18 cellular contexts compared by ENCODE assay signal in genomic region chr11:873723-874122, GRCh38. TPM values are rescaled to one million over a fixed set of nuclear protein-coding genes. Genes with fewer than 3 reads are reported as not detected.
DNase-seq lines count a peak whose midpoint lies in the region; ATAC-seq and TF ChIP-seq lines count a peak whose summit lies in the region.
"Had no signal": no experiment of that assay in that cellular context is flagged by ENCODE, and none has a peak within 500 bp of the region (broad histone marks: within the 10 kb centered on the region; RNA-seq: fewer than 3 reads in every experiment).

No MANE protein-coding gene starts in this region.

- H4K8ac ChIP-seq in IMR-90 (ENCODE audit: low read depth in 2 of 2, low read length in 2 of 2): no peak overlapping the region

- H2AFZ ChIP-seq in IMR-90 (replicated peaks; ENCODE audit: low read length, poor library complexity): no peak overlapping the region
- H2AFZ ChIP-seq: GM23338 had no signal

- POLR2A ChIA-PET in IMR-90 (lab: Charles Lee; ENCODE audit: unreplicated experiment): no interaction called here
- POLR2A ChIA-PET in CD4-positive, alpha-beta memory T cell (lab: Charles Lee; ENCODE audit: partially characterized antibody): no interaction called here

- no peaks in the 10 kb centered on the region for H3K27me3 ChIP-seq in IMR-90 (ENCODE audit: control insufficient read depth, insufficient read depth, low read length)
- no peaks in the 10 kb centered on the region for H3K27me3 ChIP-seq in CD4-positive, alpha-beta memory T cell (ENCODE audit: insufficient read depth, low read length)
- H3K27me3 ChIP-seq: BE2C had no signal

- in situ Hi-C loops in IMR-90 (cut with MboI; ENCODE audit: low sequenced_read_pairs): no loop called here

- H3K4me3 Mint-ChIP-seq in brain (no peak overlapping the region), type B pancreatic cell (no peak overlapping the region), endothelial cell (ENCODE audit: unreplicated experiment) (no peak overlapping the region)
- no peak overlapping the region for H3K4me3 Mint-ChIP-seq in CD4-positive, alpha-beta memory T cell
- H3K4me3 Mint-ChIP-seq: CD8-positive, alpha-beta T cell; GM23338 had no signal

- no peak overlapping the region for H3K27ac ChIP-seq in IMR-90 (ENCODE audit: insufficient read depth, low read length)
- H3K27ac ChIP-seq in CD4-positive, alpha-beta memory T cell (ENCODE audit: low read depth, low read length): no peak overlapping the region
- H3K27ac ChIP-seq: A549, C4-2B, HL-60 had no signal

- H4K5ac ChIP-seq in IMR-90 (ENCODE audit: low read depth, low read length): no peak overlapping the region

- H3K14ac ChIP-seq in IMR-90 (replicated peaks; ENCODE audit: low read depth, low read length): no peak overlapping the region

- no peaks in the 10 kb centered on the region; the same call in 1 of the 2 replicates for H3K4me1 ChIP-seq in IMR-90 (ENCODE audit: control insufficient read depth, insufficient read depth, low read length)
- H3K4me1 ChIP-seq in CD4-positive, alpha-beta memory T cell (ENCODE audit: insufficient read depth, low read length): no peaks in the 10 kb centered on the region
- H3K4me1 ChIP-seq: BE2C had no signal

- WGBS in IMR-90 (ENCODE audit: extremely low coverage in 2 of 2, insufficient read length in 1 of 2), 2 experiments: 33% methylated on average over 1 of the region's 11 CpGs; no CpG with 5 or more reads in 1 of the 2 experiments

- DNase-seq in IMR-90: peak; percentile 11
- peak; percentile 55 for DNase-seq in left kidney (ENCODE audit: low read depth, low spot score)
- no peak for DNase-seq in type B pancreatic cell (ENCODE audit: extremely low spot score, unreplicated experiment)
- no peak for DNase-seq in stimulated activated CD4-positive, alpha-beta T cell treated with anti-CD3 and anti-CD28 coated beads, Interleukin-1b, Interleukin-23, amount 100 ng/mL, for 48 hours
- no peak for DNase-seq in endothelial cell (ENCODE audit: low spot score)
- no peak for DNase-seq in CD4-positive, alpha-beta memory T cell
- DNase-seq: BE2C; CD8-positive, alpha-beta T cell; COR-L47; DMS53; GF-D8; H7 had no signal

- no peak overlapping the region for H3K4ac ChIP-seq in IMR-90 (ENCODE audit: low read depth, low read length)

- dilution Hi-C loops in IMR-90 (cut with HindIII; ENCODE audit: low sequenced_read_pairs, unreplicated experiment): no loop called here

- no peak for TF ChIP-seq CTCF in IMR-90 (conservative IDR thresholded peaks at IDR 0.05; ENCODE audit: low read depth, low read length)
- TF ChIP-seq CTCF in brain (conservative IDR thresholded peaks at IDR 0.05): no peak
- no peak for TF ChIP-seq CTCF in type B pancreatic cell (conservative IDR thresholded peaks at IDR 0.05)
- no peak for TF ChIP-seq CTCF in endothelial cell (IDR thresholded peaks at IDR 0.05; ENCODE audit: unreplicated experiment)

- H2BK120ac ChIP-seq in IMR-90 (ENCODE audit: low read depth, low read length): no peak overlapping the region

- no peaks in the 10 kb centered on the region for H3K9me3 ChIP-seq in IMR-90 (ENCODE audit: control insufficient read depth, insufficient read depth, low read length)
- no peaks in the 10 kb centered on the region for H3K9me3 ChIP-seq in CD4-positive, alpha-beta memory T cell (ENCODE audit: control insufficient read depth in 1 of 2, low read length in 2 of 2)
- H3K9me3 ChIP-seq: A549, BE2C had no signal

- H2AK9ac ChIP-seq in IMR-90 (replicated peaks; ENCODE audit: low read depth, low read length, poor library complexity): no peak overlapping the region

- peaks cover 33% of the 10 kb centered on the region for H3K36me3 Mint-ChIP-seq in brain
- peaks cover 4% of the 10 kb centered on the region for H3K36me3 Mint-ChIP-seq in type B pancreatic cell
- H3K36me3 Mint-ChIP-seq in endothelial cell (ENCODE audit: low read depth, unreplicated experiment): peaks cover 14% of the 10 kb centered on the region
- peaks cover 12 to 18% of the 10 kb centered on the region in 2 donors for H3K36me3 Mint-ChIP-seq in CD4-positive, alpha-beta memory T cell

- H3K4me1 Mint-ChIP-seq in brain: peaks cover 18% of the 10 kb centered on the region
- peaks cover 7% of the 10 kb centered on the region for H3K4me1 Mint-ChIP-seq in type B pancreatic cell (ENCODE audit: unreplicated experiment)
- no peaks in the 10 kb centered on the region for H3K4me1 Mint-ChIP-seq in endothelial cell (ENCODE audit: unreplicated experiment)
- H3K4me1 Mint-ChIP-seq in CD4-positive, alpha-beta memory T cell: peaks cover 0 to 2% (median 0%) of the 10 kb centered on the region in 4 donors

- peaks cover 4% of the 10 kb centered on the region; the same call in 1 of the 2 replicates for H4K20me1 ChIP-seq in IMR-90 (ENCODE audit: insufficient read depth, low read length)

- no peak for TF ChIP-seq RAD21 in IMR-90 (IDR thresholded peaks at IDR 0.05; ENCODE audit: low read length)

- H2AK5ac ChIP-seq in IMR-90 (ENCODE audit: low read depth, low read length): no peak overlapping the region

- H3K27ac Mint-ChIP-seq in brain: peak overlapping the region in 3 of 5 experiments; percentile 44 to 77 (median 73)
- H3K27ac Mint-ChIP-seq in type B pancreatic cell: peak overlapping the region; percentile 56
- no peak overlapping the region for H3K27ac Mint-ChIP-seq in endothelial cell (ENCODE audit: unreplicated experiment)
- H3K27ac Mint-ChIP-seq in CD4-positive, alpha-beta memory T cell: peak overlapping the region in 1 of 7 donors; percentile 60
- H3K27ac Mint-ChIP-seq: CD8-positive, alpha-beta T cell; GM23338 had no signal

- TF ChIP-seq POLR2A in IMR-90 (IDR thresholded peaks at IDR 0.05; ENCODE audit: low read depth, low read length): no peak

- H3K56ac ChIP-seq in IMR-90 (ENCODE audit: extremely low read depth, insufficient read depth, low read length): no peak overlapping the region

- no peaks in the 10 kb centered on the region for H3K79me1 ChIP-seq in IMR-90 (ENCODE audit: low read depth in 1 of 2, low read length in 2 of 2)

- H4K91ac ChIP-seq in IMR-90 (ENCODE audit: insufficient read depth, low read depth, low read length): no peak overlapping the region

- CTCF ChIA-PET in IMR-90 (lab: Yijun Ruan, JAX): no interaction called here
- CTCF ChIA-PET in CD4-positive, alpha-beta memory T cell (lab: Charles Lee; ENCODE audit: partially characterized antibody): no interaction called here

- H3K18ac ChIP-seq in IMR-90 (ENCODE audit: low read depth, low read length): no peak overlapping the region

- no peak overlapping the region for H3K4me3 ChIP-seq in IMR-90 (ENCODE audit: insufficient read depth, low read depth, low read length)
- no peak overlapping the region for H3K4me3 ChIP-seq in CD4-positive, alpha-beta memory T cell (ENCODE audit: low read length in 2 of 2)
- H3K4me3 ChIP-seq: A549, GM23338, K562 had no signal

- no peak overlapping the region for H3K23ac ChIP-seq in IMR-90 (ENCODE audit: low read depth, low read length)

- BruUV-seq in IMR-90 (replicated peaks; lab: Mats Ljungman, UMichigan): no TSS peak

- no peaks in the 10 kb centered on the region for H3K9me3 Mint-ChIP-seq in brain
- no peaks in the 10 kb centered on the region for H3K9me3 Mint-ChIP-seq in type B pancreatic cell
- H3K9me3 Mint-ChIP-seq in endothelial cell (ENCODE audit: unreplicated experiment): no peaks in the 10 kb centered on the region
- no peaks in the 10 kb centered on the region for H3K9me3 Mint-ChIP-seq in CD4-positive, alpha-beta memory T cell
- H3K9me3 Mint-ChIP-seq: CD8-positive, alpha-beta T cell; GM23338 had no signal

- H2BK20ac ChIP-seq in IMR-90 (ENCODE audit: low read depth, low read length): no peak overlapping the region

- no peak overlapping the region for H3K9ac ChIP-seq in IMR-90 (ENCODE audit: low read depth, low read length)

- intact Hi-C loops in IMR-90 (cut with micrococcal nuclease): no loop called here
- intact Hi-C loops in CD4-positive, alpha-beta memory T cell (cut with micrococcal nuclease): no loop called here

- ATAC-seq in IMR-90 (ENCODE audit: low read depth): no peak
- ATAC-seq: A549; CD8-positive, alpha-beta T cell; GM23338; K562 had no signal

- H2BK15ac ChIP-seq in IMR-90 (ENCODE audit: low read depth, low read length): no peak overlapping the region

- H3K27me3 Mint-ChIP-seq in brain (no peaks in the 10 kb centered on the region), type B pancreatic cell (no peaks in the 10 kb centered on the region), endothelial cell (ENCODE audit: unreplicated experiment) (peaks cover 4% of the 10 kb centered on the region)
- H3K27me3 Mint-ChIP-seq in CD4-positive, alpha-beta memory T cell: no peaks in the 10 kb centered on the region

- H2BK5ac ChIP-seq in IMR-90 (ENCODE audit: low read depth, low read length, poor library complexity, severe bottlenecking): no peak overlapping the region

- peaks cover 4% of the 10 kb centered on the region; the same call in 1 of the 2 replicates for H3K36me3 ChIP-seq in IMR-90 (ENCODE audit: control insufficient read depth, insufficient read depth, low read length)
- no peaks in the 10 kb centered on the region for H3K36me3 ChIP-seq in CD4-positive, alpha-beta memory T cell (ENCODE audit: insufficient read depth, low read length)
- H3K36me3 ChIP-seq: BE2C had no signal

- peaks cover 2% of the 10 kb centered on the region for H3K9me1 ChIP-seq in IMR-90 (ENCODE audit: insufficient read depth, low read length)

- H3K4me2 ChIP-seq in IMR-90 (ENCODE audit: low read depth, low read length): no peak overlapping the region
- H3K4me2 ChIP-seq: A549, GM23338 had no signal

RNA-seq across cellular contexts. Expression of gene TSPAN4, which starts 31.1 kb away (rescaled TPM):
- total RNA-seq in IMR-90 (2012; rRNA removed) (143 and 161 TPM in 2 replicates), type B pancreatic cell (ENCODE audit: low replicate concordance) (12.8 and 43.2 TPM in 2 replicates), endothelial cell (ENCODE audit: unreplicated experiment) (26.4 TPM)
- polyA plus RNA-seq in IMR-90 (2012; rRNA removed) (293 and 327 TPM in 2 replicates), brain (ENCODE audit: insufficient read depth, low read depth, low replicate concordance) (23.3 TPM)
- polyA plus RNA-seq in IMR-90 (2012; cell fraction: cytosol; rRNA removed): 286 and 483 TPM in 2 replicates
- 295 and 963 TPM in 2 replicates for polyA plus RNA-seq in IMR-90 (2012; cell fraction: nucleus; rRNA removed; ENCODE audit: low replicate concordance)
- total RNA-seq in CD4-positive, alpha-beta memory T cell: 1 to 10 TPM; 5.3 to 5.8 TPM
- polyA plus RNA-seq in CD4-positive, alpha-beta memory T cell: 1 to 10 TPM; 1.8 to 3.5 TPM

RNA-seq across cellular contexts. Expression of gene POLR2L, which starts 31.4 kb away (rescaled TPM):
- 44.4 and 123 TPM in 2 replicates for total RNA-seq in IMR-90 (2012; rRNA removed)
- 416 and 907 TPM in 2 replicates for polyA plus RNA-seq in IMR-90 (2012; rRNA removed)
- polyA plus RNA-seq in IMR-90 (2012; cell fraction: cytosol; rRNA removed): 193 and 430 TPM in 2 replicates
- 27.7 and 112 TPM in 2 replicates for polyA plus RNA-seq in IMR-90 (2012; cell fraction: nucleus; rRNA removed; ENCODE audit: low replicate concordance)
- 104 TPM for polyA plus RNA-seq in brain (ENCODE audit: insufficient read depth, low read depth, low replicate concordance)
- 106 and 134 TPM in 2 replicates for total RNA-seq in type B pancreatic cell (ENCODE audit: low replicate concordance)
- total RNA-seq in endothelial cell (ENCODE audit: unreplicated experiment): 76.7 TPM
- total RNA-seq in CD4-positive, alpha-beta memory T cell: 10 to 100 TPM; 55.8 to 56.2 TPM
- polyA plus RNA-seq in CD4-positive, alpha-beta memory T cell: 100 to 1,000 TPM in 1 of 2 donors, 10 to 100 TPM in 1; 83.7 to 108 TPM

RNA-seq across cellular contexts. Expression of gene CHID1, which starts 36.9 kb away (rescaled TPM):
- total RNA-seq in IMR-90 (2012; rRNA removed): 30.3 and 34.2 TPM in 2 replicates
- 121 and 140 TPM in 2 replicates for polyA plus RNA-seq in IMR-90 (2012; rRNA removed)
- 278 and 288 TPM in 2 replicates for polyA plus RNA-seq in IMR-90 (2012; cell fraction: cytosol; rRNA removed)
- polyA plus RNA-seq in IMR-90 (2012; cell fraction: nucleus; rRNA removed; ENCODE audit: low replicate concordance): 60.7 and 79.7 TPM in 2 replicates
- polyA plus RNA-seq in brain (ENCODE audit: insufficient read depth, low read depth, low replicate concordance): 74.6 TPM
- total RNA-seq in type B pancreatic cell (ENCODE audit: low replicate concordance): 98.9 and 100 TPM in 2 replicates
- 69.3 TPM for total RNA-seq in endothelial cell (ENCODE audit: unreplicated experiment)
- total RNA-seq in CD4-positive, alpha-beta memory T cell: 10 to 100 TPM; 52.1 to 59.2 TPM
- polyA plus RNA-seq in CD4-positive, alpha-beta memory T cell: 10 to 100 TPM; 46.9 to 82.3 TPM

RNA-seq across cellular contexts. Expression of gene CD151, which starts 41.0 kb away (rescaled TPM):
- total RNA-seq in IMR-90 (2012; rRNA removed): 789 and 1,150 TPM in 2 replicates
- polyA plus RNA-seq in IMR-90 (2012; rRNA removed): 1,267 and 1,435 TPM in 2 replicates
- 933 and 2,823 TPM in 2 replicates for polyA plus RNA-seq in IMR-90 (2012; cell fraction: cytosol; rRNA removed)
- 859 and 2,218 TPM in 2 replicates for polyA plus RNA-seq in IMR-90 (2012; cell fraction: nucleus; rRNA removed; ENCODE audit: low replicate concordance)
- 114 TPM for polyA plus RNA-seq in brain (ENCODE audit: insufficient read depth, low read depth, low replicate concordance)
- 126 and 128 TPM in 2 replicates for total RNA-seq in type B pancreatic cell (ENCODE audit: low replicate concordance)
- 49.6 TPM for total RNA-seq in endothelial cell (ENCODE audit: unreplicated experiment)
- 10 to 100 TPM; 20.7 to 23.4 TPM for total RNA-seq in CD4-positive, alpha-beta memory T cell
- polyA plus RNA-seq in CD4-positive, alpha-beta memory T cell: 10 to 100 TPM in 1 of 2 donors, 1 to 10 TPM in 1; 9.7 to 24.8 TPM

RNA-seq across cellular contexts. Expression of gene CRACR2B, which starts 46.0 kb away (rescaled TPM):
- 0.28 and 0.54 TPM in 2 replicates for total RNA-seq in IMR-90 (2012; rRNA removed)
- polyA plus RNA-seq in IMR-90 (2012; rRNA removed): 2.5 and 3.2 TPM in 2 replicates
- 3.2 and 3.5 TPM in 2 replicates for polyA plus RNA-seq in IMR-90 (2012; cell fraction: cytosol; rRNA removed)
- 8.0 and 18.2 TPM in 2 replicates for polyA plus RNA-seq in IMR-90 (2012; cell fraction: nucleus; rRNA removed; ENCODE audit: low replicate concordance)
- 3.1 TPM for polyA plus RNA-seq in brain (ENCODE audit: insufficient read depth, low read depth, low replicate concordance)
- 10.3 and 19.3 TPM in 2 replicates for total RNA-seq in type B pancreatic cell (ENCODE audit: low replicate concordance)
- total RNA-seq in endothelial cell (ENCODE audit: unreplicated experiment): 28.8 TPM
- total RNA-seq in CD4-positive, alpha-beta memory T cell: under 1 TPM in 1 of 2 experiments, not detected in 1; 0.55 TPM
- not detected for polyA plus RNA-seq in CD4-positive, alpha-beta memory T cell

Comparison
In these comparisons a context has a peak if more than half of its experiments do, and no peak if none do; other contexts are left out.
1. DNase-seq: peak in IMR-90 (single experiment) and left kidney (single experiment); none in type B pancreatic cell (single experiment), stimulated activated CD4-positive, alpha-beta T cell treated with anti-CD3 and anti-CD28 coated beads, Interleukin-1b, Interleukin-23, amount 100 ng/mL, for 48 hours (single experiment), endothelial cell (single experiment) and CD4-positive, alpha-beta memory T cell (0 of 5).